In the genomic region with DNA sequence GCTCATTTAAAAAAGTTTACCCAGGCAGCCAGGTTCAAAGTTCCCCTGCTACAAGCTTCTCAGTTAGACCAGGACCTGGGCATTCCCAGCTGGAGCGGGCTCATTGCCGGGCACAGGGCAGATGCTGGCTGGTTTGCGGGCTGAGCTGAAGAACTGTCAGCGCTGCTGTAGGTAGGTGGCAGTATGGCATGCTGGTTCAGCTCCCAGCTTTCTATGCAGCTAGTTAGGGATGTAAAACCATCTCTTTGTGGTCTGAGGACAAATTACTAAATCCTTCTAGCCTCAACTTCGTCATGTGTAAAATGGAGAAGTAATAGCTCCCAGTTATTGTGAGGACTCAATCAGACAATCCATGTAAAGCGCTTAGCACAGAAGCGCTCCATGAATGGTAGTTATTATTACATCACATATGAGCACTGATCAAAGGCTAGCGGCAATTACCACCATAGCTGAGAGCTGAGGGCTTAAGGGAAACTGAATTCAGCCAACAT, we compare ENCODE assay signal across 8 cellular contexts. TPM values are rescaled to one million over a fixed set of nuclear protein-coding genes. Genes with fewer than 3 reads are reported as not detected.
A peak's percentile ranks its signal among the peaks of the same experiment; 100 is the strongest.
DNase-seq lines count a peak whose midpoint lies in the region; ATAC-seq, FAIRE-seq and TF ChIP-seq lines count a peak whose summit lies in the region.

No MANE protein-coding gene starts in this region.

- H3K4me3 Mint-ChIP-seq in activated naive CD8-positive, alpha-beta T cell treated with anti-CD3 and anti-CD28 coated beads, Interleukin-2, amount 10 ng/mL, durations not matched to agents 7 days and 5 days, result peak overlapping the region; percentile 86
- H3K4me3 Mint-ChIP-seq in glutamatergic neuron (ENCODE audit: unreplicated experiment), result peak overlapping the region; percentile 89

- FAIRE-seq in GM12892 (lab: Jason Lieb, UNC), result no peak

- H3K36me3 Mint-ChIP-seq in activated naive CD8-positive, alpha-beta T cell treated with anti-CD3 and anti-CD28 coated beads, Interleukin-2, amount 10 ng/mL, durations not matched to agents 7 days and 5 days, result peaks cover 2% of the 10 kb centered on the region
- H3K36me3 Mint-ChIP-seq in glutamatergic neuron (ENCODE audit: unreplicated experiment), result peaks cover 4% of the 10 kb centered on the region

- no peaks in the 10 kb centered on the region for H3K79me2 ChIP-seq in parathyroid adenoma

- no peak for TF ChIP-seq POLR2A in GM12892 (IDR thresholded peaks at IDR 0.05; ENCODE audit: low read depth, low read length)

- H3K4me1 Mint-ChIP-seq in activated naive CD8-positive, alpha-beta T cell treated with anti-CD3 and anti-CD28 coated beads, Interleukin-2, amount 10 ng/mL, durations not matched to agents 7 days and 5 days, result peaks cover 25% of the 10 kb centered on the region
- H3K4me1 Mint-ChIP-seq in glutamatergic neuron (ENCODE audit: low read depth, unreplicated experiment), result peaks cover 3% of the 10 kb centered on the region

- no peak overlapping the region for H2AFZ ChIP-seq in parathyroid adenoma

- in situ Hi-C loops in SK-MEL-5 (cut with HindIII; ENCODE audit: low pct_unique_long_range_greater_than_20kb, low sequenced_read_pairs), result loop anchor here (25.0 kb wide), 1 partner anchor 421 kb away; no protein-coding TSS in a partner anchor

- peak; percentile 80 for TF ChIP-seq CTCF in LNCAP (IDR thresholded peaks at IDR 0.05)
- no peak for TF ChIP-seq CTCF in glutamatergic neuron (IDR thresholded peaks at IDR 0.05; ENCODE audit: partially characterized antibody, unreplicated experiment)
- peak; percentile 70 for TF ChIP-seq CTCF in parathyroid adenoma (IDR thresholded peaks at IDR 0.05)

- H3K27me3 ChIP-seq in parathyroid adenoma (ENCODE audit: control insufficient read depth, insufficient read depth, low read length), result no peaks in the 10 kb centered on the region

- H3K27ac Mint-ChIP-seq in activated naive CD8-positive, alpha-beta T cell treated with anti-CD3 and anti-CD28 coated beads, Interleukin-2, amount 10 ng/mL, durations not matched to agents 7 days and 5 days, result peak overlapping the region; percentile 68
- no peak overlapping the region for H3K27ac Mint-ChIP-seq in glutamatergic neuron (ENCODE audit: unreplicated experiment)

- POLR2A ChIA-PET in activated naive CD8-positive, alpha-beta T cell treated with anti-CD3 and anti-CD28 coated beads, Interleukin-2, amount 10 ng/mL, durations not matched to agents 7 days and 5 days (lab: Charles Lee), result interaction anchor here (0.5 to 1.5 kb wide), 6 partner anchors 66 to 398 kb away, joined by 3 to 9 read pairs (median 4); no protein-coding TSS in a partner anchor

- DNase-seq in GM04503 (ENCODE audit: low read depth) (peak; percentile 21), SK-MEL-5 (ENCODE audit: low read depth, low spot score) (peak; percentile 85), glutamatergic neuron (peak; percentile 46), cortex of kidney (lab: John Stamatoyannopoulos, UW) (no peak), GM12892 (ENCODE audit: insufficient read length) (no peak)
- DNase-seq in activated naive CD8-positive, alpha-beta T cell treated with anti-CD3 and anti-CD28 coated beads, Interleukin-2, amount 10 ng/mL, durations not matched to agents 7 days and 5 days, result peak; percentile 53

- peaks cover 18% of the 10 kb centered on the region for H3K4me1 ChIP-seq in parathyroid adenoma

- ATAC-seq in activated naive CD8-positive, alpha-beta T cell treated with anti-CD3 and anti-CD28 coated beads, Interleukin-2, amount 10 ng/mL, durations not matched to agents 7 days and 5 days (ENCODE audit: low read depth), result peak; percentile 41

- H3K36me3 ChIP-seq in parathyroid adenoma (ENCODE audit: control insufficient read depth, insufficient read depth, low read length), result no peaks in the 10 kb centered on the region

- no peak overlapping the region for H3K9ac ChIP-seq in parathyroid adenoma

- no peak overlapping the region for H3K27ac ChIP-seq in parathyroid adenoma

- no peaks in the 10 kb centered on the region for H3K9me3 ChIP-seq in parathyroid adenoma (ENCODE audit: control insufficient read depth, low read length)

- no peak overlapping the region for H3K4me3 ChIP-seq in parathyroid adenoma (ENCODE audit: low read depth, low read length)

- no peak overlapping the region for H3K4me2 ChIP-seq in parathyroid adenoma (ENCODE audit: low read length)

- no peaks in the 10 kb centered on the region for H3K9me3 Mint-ChIP-seq in activated naive CD8-positive, alpha-beta T cell treated with anti-CD3 and anti-CD28 coated beads, Interleukin-2, amount 10 ng/mL, durations not matched to agents 7 days and 5 days
- peaks cover 7% of the 10 kb centered on the region for H3K9me3 Mint-ChIP-seq in glutamatergic neuron (ENCODE audit: unreplicated experiment)

- H3K27me3 Mint-ChIP-seq in activated naive CD8-positive, alpha-beta T cell treated with anti-CD3 and anti-CD28 coated beads, Interleukin-2, amount 10 ng/mL, durations not matched to agents 7 days and 5 days, result peaks cover 30% of the 10 kb centered on the region
- H3K27me3 Mint-ChIP-seq in glutamatergic neuron (ENCODE audit: unreplicated experiment), result peaks cover 16% of the 10 kb centered on the region

RNA-seq across cellular contexts. Expression of a gene that starts 2.4 kb away (rescaled TPM):
- 12.7 and 15.5 TPM in 2 replicates for total RNA-seq in SK-MEL-5 (2014; rRNA removed; shearing (Covaris generic))
- 20.4 and 27.8 TPM in 2 replicates for polyA plus RNA-seq in SK-MEL-5 (2015; cell fraction: cytosol; rRNA removed)
- polyA plus RNA-seq in SK-MEL-5 (2015; cell fraction: nucleus; rRNA removed), result 7.9 and 12.7 TPM in 2 replicates
- total RNA-seq in activated naive CD8-positive, alpha-beta T cell treated with anti-CD3 and anti-CD28 coated beads, Interleukin-2, amount 10 ng/mL, durations not matched to agents 7 days and 5 days, result 10 to 100 TPM; 40.3 to 44.3 TPM
- total RNA-seq in glutamatergic neuron (ENCODE audit: unreplicated experiment), result 0.29 TPM
- 23.1 TPM for polyA plus RNA-seq in GM12892 (2012; ENCODE audit: missing spikeins)

Comparison
In these comparisons a context has a peak if more than half of its experiments do, and no peak if none do; other contexts are left out.
1. DNase-seq: peak in GM04503 (single experiment), SK-MEL-5 (single experiment), activated naive CD8-positive, alpha-beta T cell treated with anti-CD3 and anti-CD28 coated beads, Interleukin-2, amount 10 ng/mL, durations not matched to agents 7 days and 5 days (single experiment) and glutamatergic neuron (single experiment); none in cortex of kidney (single experiment) and GM12892 (single experiment).
2. RNA of a gene that starts 2.4 kb away (total RNA-seq): 40.3 to 44.3 TPM in activated naive CD8-positive, alpha-beta T cell treated with anti-CD3 and anti-CD28 coated beads, Interleukin-2, amount 10 ng/mL, durations not matched to agents 7 days and 5 days and 12.7 to 15.5 TPM in SK-MEL-5; 0.29 TPM in glutamatergic neuron (single experiment); every median in the first group is over 10 times any median in the second.